Comparison of ENCODE assay signal across 8 cellular contexts in genomic region chr6:70669133-70669532, GRCh38.
DNase-seq lines count a peak whose midpoint lies in the region; ATAC-seq and TF ChIP-seq lines count a peak whose summit lies in the region.

No MANE protein-coding gene starts in this region.

- H3K27ac Mint-ChIP-seq in activated T-cell treated with anti-CD3 and anti-CD28 coated beads, Interleukin-2, amount 50 U/mL, for 24 hours, result peak overlapping the region; percentile 78

- H3K9me3 Mint-ChIP-seq in activated T-cell treated with anti-CD3 and anti-CD28 coated beads, Interleukin-2, amount 50 U/mL, for 24 hours, result no peaks in the 10 kb centered on the region

- H3K27ac ChIP-seq in WERI-Rb-1, result no peak overlapping the region
- H3K27ac ChIP-seq in iPS-20b (ENCODE audit: low read length), result no peak overlapping the region

- peaks cover 26% of the 10 kb centered on the region for H3K4me1 ChIP-seq in iPS-20b (ENCODE audit: insufficient read depth, low read length)

- H3K27me3 Mint-ChIP-seq in activated T-cell treated with anti-CD3 and anti-CD28 coated beads, Interleukin-2, amount 50 U/mL, for 24 hours, result no peaks in the 10 kb centered on the region

- H3K9me3 ChIP-seq in WERI-Rb-1 (ENCODE audit: severe bottlenecking) (no peaks in the 10 kb centered on the region), iPS-20b (ENCODE audit: insufficient read depth, low read depth, low read length) (no peaks in the 10 kb centered on the region)

- H3K27me3 ChIP-seq in WERI-Rb-1 (ENCODE audit: insufficient read depth, low read depth, severe bottlenecking) (no peaks in the 10 kb centered on the region), iPS-20b (ENCODE audit: insufficient read depth, low read length) (no peaks in the 10 kb centered on the region)

- H3K4me3 Mint-ChIP-seq in activated T-cell treated with anti-CD3 and anti-CD28 coated beads, Interleukin-2, amount 50 U/mL, for 24 hours, result peak overlapping the region; percentile 85

- peaks cover 68% of the 10 kb centered on the region for H3K4me1 Mint-ChIP-seq in activated T-cell treated with anti-CD3 and anti-CD28 coated beads, Interleukin-2, amount 50 U/mL, for 24 hours (ENCODE audit: low read depth)

- H3K4me3 ChIP-seq in WERI-Rb-1 (ENCODE audit: low read depth, low read length) (peak overlapping the region; percentile 80), iPS-20b (ENCODE audit: low read length) (peak overlapping the region; percentile 80)

- no peak overlapping the region; the same call in 1 of the 2 replicates for H3K9ac ChIP-seq in iPS-20b (ENCODE audit: low read depth, low read length)

- DNase-seq in activated T-cell treated with anti-CD3 and anti-CD28 coated beads, Interleukin-2, amount 50 U/mL, for 24 hours, result no peak
- DNase-seq in activated T-cell treated with anti-CD3 and anti-CD28 coated beads, Interleukin-2, amount 50 U/mL, for 1 hour, result no peak
- DNase-seq in WERI-Rb-1 (no peak), superior temporal gyrus (ENCODE audit: extremely low spot score) (peak; percentile 28), pons (ENCODE audit: low spot score) (no peak), Kasumi-1 (lab: John Stamatoyannopoulos, UW) (no peak)

- no peak for TF ChIP-seq CTCF in WERI-Rb-1 (IDR thresholded peaks at IDR 0.05; ENCODE audit: low read depth, low read length)

- H3K36me3 Mint-ChIP-seq in activated T-cell treated with anti-CD3 and anti-CD28 coated beads, Interleukin-2, amount 50 U/mL, for 24 hours (ENCODE audit: low read depth), result peaks cover 2% of the 10 kb centered on the region

- no peak for ATAC-seq in HG03521 (IDR thresholded peaks at IDR 0.05; ENCODE audit: unreplicated experiment)

- H3K36me3 ChIP-seq in WERI-Rb-1 (peaks cover 3% of the 10 kb centered on the region; the same call in 1 of the 2 replicates), iPS-20b (ENCODE audit: insufficient read depth, low read depth, low read length) (no peaks in the 10 kb centered on the region)
